In genomic region chr12:106248849-106249371, GRCh38 we compare ENCODE assay signal across 8 cellular contexts. TPM values are rescaled to one million over a fixed set of nuclear protein-coding genes. Genes with fewer than 3 reads are reported as not detected.
DNase-seq lines count a peak whose midpoint lies in the region; ATAC-seq and TF ChIP-seq lines count a peak whose summit lies in the region.

No MANE protein-coding gene starts in this region.

- no peaks in the 10 kb centered on the region for H3K36me3 Mint-ChIP-seq in natural killer cell treated with Interleukin-12 subunit alpha and Interleukin-12 subunit beta and Interleukin-15 and Interleukin-18, amount 100 ng/mL, for 72 hours

- POLR2A ChIA-PET in AG04449 (lab: Yijun Ruan, JAX) = interaction anchor here (1.0 to 4.0 kb wide), 2 partner anchors 52 to 109 kb away, joined by 4 to 13 read pairs; partner anchors contain the start of gene POLR3B

- H3K27ac ChIP-seq in HL-60 (replicated peaks) (peak overlapping the region; percentile 61), uterus (peak overlapping the region; percentile 97 to 99)

- TF ChIP-seq POLR2A in uterus (IDR thresholded peaks at IDR 0.05) = no peak

- H3K4me3 Mint-ChIP-seq in natural killer cell treated with Interleukin-12 subunit alpha and Interleukin-12 subunit beta and Interleukin-15 and Interleukin-18, amount 100 ng/mL, for 72 hours = peak overlapping the region; percentile 20

- H3K27me3 ChIP-seq in HL-60 (ENCODE audit: insufficient read depth, poor library complexity, severe bottlenecking) (peaks cover 30% of the 10 kb centered on the region), uterus (no peaks in the 10 kb centered on the region)

- CTCF ChIA-PET in AG04449 (lab: Yijun Ruan, JAX) = no interaction called here

- H3K4me1 ChIP-seq in uterus = peaks cover 5 to 12% of the 10 kb centered on the region in 2 donors

- H3K36me3 ChIP-seq in uterus = no peaks in the 10 kb centered on the region

- H3K27ac Mint-ChIP-seq in natural killer cell treated with Interleukin-12 subunit alpha and Interleukin-12 subunit beta and Interleukin-15 and Interleukin-18, amount 100 ng/mL, for 72 hours = peak overlapping the region in 1 of 2 donors; percentile 19

- no peaks in the 10 kb centered on the region for H3K9me3 Mint-ChIP-seq in natural killer cell treated with Interleukin-12 subunit alpha and Interleukin-12 subunit beta and Interleukin-15 and Interleukin-18, amount 100 ng/mL, for 72 hours

- peaks cover 0 to 13% of the 10 kb centered on the region in 2 donors for H3K27me3 Mint-ChIP-seq in natural killer cell treated with Interleukin-12 subunit alpha and Interleukin-12 subunit beta and Interleukin-15 and Interleukin-18, amount 100 ng/mL, for 72 hours

- DNase-seq in AG04449 (ENCODE audit: low read depth, low spot score) = no peak
- peak in 1 of 2 experiments; percentile 65 for DNase-seq in HL-60 (ENCODE audit: low read depth in 1 of 2, low spot score in 1 of 2)
- DNase-seq in activated CD4-positive, alpha-beta T cell treated with anti-CD3 and anti-CD28 coated beads, Interleukin-2, amount 50 U/mL, for 4 hours = peak; percentile 27 to 41
- DNase-seq in epithelial cell of esophagus (ENCODE audit: low read depth) = peak; percentile 29
- DNase-seq in natural killer cell treated with Interleukin-12 subunit alpha and Interleukin-12 subunit beta and Interleukin-15 and Interleukin-18, amount 100 ng/mL, for 72 hours (ENCODE audit: low spot score) = no peak
- DNase-seq in uterus = no peak
- no peak for DNase-seq in NCI-H524 (lab: John Stamatoyannopoulos, UW)

- H3K4me3 ChIP-seq in AG04449 (ENCODE audit: low read depth, low read length) (peak overlapping the region; percentile 86), HL-60 (replicated peaks; ENCODE audit: insufficient read depth, low read length) (no peak overlapping the region), epithelial cell of esophagus (ENCODE audit: low read length) (peak overlapping the region; percentile 79), uterus (peak overlapping the region; percentile 51 to 81)

- intact Hi-C loops in uterus (cut with DNase I; ENCODE audit: low total_unique reads) = no loop called here

- no peaks in the 10 kb centered on the region for H3K9me3 ChIP-seq in uterus

- TF ChIP-seq CTCF in AG04449 (IDR thresholded peaks at IDR 0.05; ENCODE audit: insufficient read depth, low read length, missing control alignments) = no peak
- TF ChIP-seq CTCF in HL-60 (IDR thresholded peaks at IDR 0.05; ENCODE audit: insufficient read depth, low read length) = no peak
- TF ChIP-seq CTCF in epithelial cell of esophagus (IDR thresholded peaks at IDR 0.05; ENCODE audit: insufficient read depth, low read depth, low read length, missing control alignments) = no peak
- TF ChIP-seq CTCF in uterus (IDR thresholded peaks at IDR 0.05) = no peak

- peaks cover 7 to 10% of the 10 kb centered on the region in 2 donors for H3K4me1 Mint-ChIP-seq in natural killer cell treated with Interleukin-12 subunit alpha and Interleukin-12 subunit beta and Interleukin-15 and Interleukin-18, amount 100 ng/mL, for 72 hours (ENCODE audit: low read depth in 2 of 2)

- peak; percentile 12 to 63 for ATAC-seq in natural killer cell treated with Interleukin-12 subunit alpha and Interleukin-12 subunit beta and Interleukin-15 and Interleukin-18, amount 100 ng/mL, for 72 hours
- ATAC-seq in GM19463 (IDR thresholded peaks at IDR 0.05; ENCODE audit: unreplicated experiment) = no peak

RNA-seq across cellular contexts. Expression of gene CKAP4, which starts 1.1 kb away (rescaled TPM):
- 1 to 10 TPM; 1.1 to 3.3 TPM for total RNA-seq in natural killer cell treated with Interleukin-12 subunit alpha and Interleukin-12 subunit beta and Interleukin-15 and Interleukin-18, amount 100 ng/mL, for 72 hours
- total RNA-seq in uterus = 100 to 1,000 TPM in 1 of 4 donors, 10 to 100 TPM in 3; 15.6 to 106 (median 40.8) TPM

RNA-seq across cellular contexts. Expression of gene TCP11L2, which starts 53.6 kb away (rescaled TPM):
- 1 to 10 TPM; 3.5 to 5.8 TPM for total RNA-seq in natural killer cell treated with Interleukin-12 subunit alpha and Interleukin-12 subunit beta and Interleukin-15 and Interleukin-18, amount 100 ng/mL, for 72 hours
- total RNA-seq in uterus = 10 to 100 TPM; 22.3 to 59.7 (median 45.2) TPM

Comparison
In these comparisons a context has a peak if more than half of its experiments do, and no peak if none do; other contexts are left out.
1. DNase-seq: peak in activated CD4-positive, alpha-beta T cell treated with anti-CD3 and anti-CD28 coated beads, Interleukin-2, amount 50 U/mL, for 4 hours (2 of 2) and epithelial cell of esophagus (single experiment); none in AG04449 (single experiment), natural killer cell treated with Interleukin-12 subunit alpha and Interleukin-12 subunit beta and Interleukin-15 and Interleukin-18, amount 100 ng/mL, for 72 hours (single experiment), uterus (0 of 2) and NCI-H524 (0 of 2).